Comparison of ENCODE assay signal across 17 cellular contexts in genomic region chr19:419721-420515, GRCh38.
"Had no signal": no experiment of that assay in that cellular context is flagged by ENCODE, and none has a peak within 500 bp of the region (broad histone marks: within the 10 kb centered on the region; RNA-seq: fewer than 3 reads in every experiment).

No MANE protein-coding gene starts in this region.

- H3K4me3 Mint-ChIP-seq: nephron had no signal

- H3K9me3 Mint-ChIP-seq: nephron had no signal

- H3K27me3 ChIP-seq: dorsolateral prefrontal cortex, right atrium auricular region, suprapubic skin, thyroid gland, upper lobe of left lung, uterus had no signal

- H3K27ac ChIP-seq: neutrophil, suprapubic skin, thyroid gland, uterus had no signal

- H3K4me3 ChIP-seq: dorsolateral prefrontal cortex, right atrium auricular region, suprapubic skin, thyroid gland, upper lobe of left lung, uterus had no signal

- FAIRE-seq: islet of Langerhans, small intestine had no signal

- DNase-seq: caudate nucleus; cortex of kidney; effector CD8-positive, alpha-beta T cell; foreskin melanocyte; hypothalamus; small intestine; stimulated activated CD4-positive, alpha-beta T cell treated with anti-CD3 and anti-CD28 coated beads, Interleukin-2, amount 100 ng/mL, for 48 hours; stimulated activated naive CD4-positive, alpha-beta T cell treated with Interleukin-2 at 50 U/mL for 16 hours had no signal

- H3K9me3 ChIP-seq: neutrophil, right atrium auricular region, suprapubic skin, thyroid gland, upper lobe of left lung, uterus had no signal

- H3K4me1 ChIP-seq: right atrium auricular region, suprapubic skin, thyroid gland, uterus had no signal

- H3K36me3 ChIP-seq: neutrophil, right atrium auricular region, thyroid gland, uterus had no signal
